In genomic region chr2:64481665-64482064, GRCh38 we compare ENCODE assay signal across 16 cellular contexts. TPM values are rescaled to one million over a fixed set of nuclear protein-coding genes. Genes with fewer than 3 reads are reported as not detected.
DNase-seq lines count a peak whose midpoint lies in the region; ATAC-seq and TF ChIP-seq lines count a peak whose summit lies in the region.
"Had no signal": no experiment of that assay in that cellular context is flagged by ENCODE, and none has a peak within 500 bp of the region (broad histone marks: within the 10 kb centered on the region; RNA-seq: fewer than 3 reads in every experiment).

No MANE protein-coding gene starts in this region.

- H3K9me3 Mint-ChIP-seq in endodermal cell: no peaks in the 10 kb centered on the region
- H3K9me3 Mint-ChIP-seq: CD4-positive, alpha-beta T cell; CD8-positive, alpha-beta T cell had no signal

- H3K9ac ChIP-seq in endodermal cell (ENCODE audit: extremely low read depth, low read length, poor library complexity, severe bottlenecking): no peak overlapping the region
- H3K9ac ChIP-seq: BLaER1 treated with 17β-estradiol and CSF1 and Interleukin-3, amounts not matched to agents 10 nM and 100 nM had no signal

- H3K27ac Mint-ChIP-seq in T-helper 17 cell (peak overlapping the region; percentile 62), endodermal cell (no peak overlapping the region)
- H3K27ac Mint-ChIP-seq: B cell; CD4-positive, alpha-beta T cell; CD8-positive, alpha-beta T cell had no signal

- H3K9me3 ChIP-seq in HEK293 (ENCODE audit: control insufficient read depth, insufficient read depth, low read depth, low read length): no peaks in the 10 kb centered on the region
- H3K9me3 ChIP-seq in T-helper 17 cell (ENCODE audit: control insufficient read depth, low read length, poor library complexity, severe bottlenecking): no peaks in the 10 kb centered on the region
- H3K9me3 ChIP-seq in endodermal cell (ENCODE audit: control insufficient read depth, low read length): no peaks in the 10 kb centered on the region
- H3K9me3 ChIP-seq: A549; BLaER1 treated with 17β-estradiol and CSF1 and Interleukin-3, amounts not matched to agents 10 nM and 100 nM; Caco-2 had no signal

- H3K27me3 Mint-ChIP-seq in T-helper 17 cell (peaks cover 11% of the 10 kb centered on the region), endodermal cell (ENCODE audit: insufficient read depth) (peaks cover 14% of the 10 kb centered on the region)
- H3K27me3 Mint-ChIP-seq: CD4-positive, alpha-beta T cell had no signal

- H3K4me3 Mint-ChIP-seq in T-helper 17 cell (no peak overlapping the region), endodermal cell (no peak overlapping the region)
- H3K4me3 Mint-ChIP-seq: B cell; CD4-positive, alpha-beta T cell; CD8-positive, alpha-beta T cell had no signal

- no peaks in the 10 kb centered on the region for H3K27me3 ChIP-seq in endodermal cell (ENCODE audit: control insufficient read depth, insufficient read depth, low read length, poor library complexity, severe bottlenecking)

- H3K4me3 ChIP-seq in HEK293 (ENCODE audit: low read depth, low read length) (no peak overlapping the region), endodermal cell (ENCODE audit: low read length) (no peak overlapping the region)
- H3K4me3 ChIP-seq: A549; BLaER1 treated with 17β-estradiol and CSF1 and Interleukin-3, amounts not matched to agents 10 nM and 100 nM had no signal

- no peaks in the 10 kb centered on the region for H3K36me3 ChIP-seq in HEK293 (ENCODE audit: control insufficient read depth in 2 of 2, insufficient read depth in 1 of 2, low read length in 2 of 2)
- no peaks in the 10 kb centered on the region for H3K36me3 ChIP-seq in endodermal cell (ENCODE audit: control insufficient read depth, insufficient read depth, low read length)
- H3K36me3 ChIP-seq: BLaER1 treated with 17β-estradiol and CSF1 and Interleukin-3, amounts not matched to agents 10 nM and 100 nM had no signal

- POLR2A ChIA-PET in HEK293 (lab: Yijun Ruan, JAX): interaction anchor here (0.7 to 0.9 kb wide), 3 partner anchors 25 to 338 kb away, joined by 3 to 4 read pairs (median 4); no protein-coding TSS in a partner anchor

- WGBS in endodermal cell (ENCODE audit: insufficient coverage in 1 of 2, insufficient read length in 1 of 2), 2 experiments: 93 to 97% methylated on average over 3 to 5 of the region's 5 CpGs

- H3K27ac ChIP-seq in HEK293 (ENCODE audit: extremely low read depth, low read depth, low read length): no peak overlapping the region
- H3K27ac ChIP-seq in endodermal cell (ENCODE audit: low read depth, low read length): no peak overlapping the region
- H3K27ac ChIP-seq: 22Rv1; A549; BLaER1 treated with 17β-estradiol and CSF1 and Interleukin-3, amounts not matched to agents 10 nM and 100 nM had no signal

- H3K4me1 ChIP-seq in HEK293 (ENCODE audit: control insufficient read depth, insufficient read depth, low read length) (no peaks in the 10 kb centered on the region), endodermal cell (ENCODE audit: control insufficient read depth, insufficient read depth, low read length) (peaks cover 5% of the 10 kb centered on the region)
- H3K4me1 ChIP-seq: A549 had no signal

- H3K36me3 Mint-ChIP-seq in T-helper 17 cell (ENCODE audit: low read depth): no peaks in the 10 kb centered on the region
- no peaks in the 10 kb centered on the region for H3K36me3 Mint-ChIP-seq in endodermal cell (ENCODE audit: low read depth)
- H3K36me3 Mint-ChIP-seq: CD8-positive, alpha-beta T cell had no signal

- H3K4me1 Mint-ChIP-seq in T-helper 17 cell (peaks cover 4% of the 10 kb centered on the region), endodermal cell (peaks cover 24% of the 10 kb centered on the region)
- H3K4me1 Mint-ChIP-seq: B cell had no signal

- DNase-seq in T-helper 17 cell (no peak), endodermal cell (peak; percentile 7), HuH-7.5 (ENCODE audit: low spot score) (no peak)
- DNase-seq in stimulated activated naive CD8-positive, alpha-beta T cell treated with anti-CD3 and anti-CD28 coated beads, Interleukin-15, Interleukin-2, amounts not matched to agents 100 U/mL and 50 U/mL, for 24 hours: no peak
- DNase-seq: AML-193; Caco-2; Calu3; CD4-positive, alpha-beta T cell; CD8-positive, alpha-beta T cell; DMS79 treated with DMSO at 0.1 percent for 48 hours; GF-D8 had no signal

- CTCF ChIA-PET in HEK293 (lab: Yijun Ruan, JAX): interaction anchor here (0.6 to 2.0 kb wide), 3 partner anchors 150 to 407 kb away, joined by 3 to 17 read pairs (median 4); no protein-coding TSS in a partner anchor

- TF ChIP-seq CTCF in HEK293 (tag by site-specific recombination; IDR thresholded peaks at IDR 0.05) (no peak), endodermal cell (conservative IDR thresholded peaks at IDR 0.05) (no peak)

- ATAC-seq in T-helper 17 cell: no peak
- no peak for ATAC-seq in stimulated activated naive CD8-positive, alpha-beta T cell treated with anti-CD3 and anti-CD28 coated beads, Interleukin-15, Interleukin-2, amounts not matched to agents 100 U/mL and 50 U/mL, for 24 hours
- ATAC-seq: A549; CD8-positive, alpha-beta T cell had no signal

TF ChIP-seq in HEK293, 187 proteins besides CTCF, POLR2A, EP300 and RAD21:
- TF ChIP-seq KLF1 (tag by site-specific recombination; IDR thresholded peaks at IDR 0.05) (no peak), SCRT2 (tag by site-specific recombination; IDR thresholded peaks at IDR 0.05) (peak; percentile 68), ZNF16 (tag by site-specific recombination; IDR thresholded peaks at IDR 0.05; ENCODE audit: low read depth) (no peak), ZNF513 (tag by site-specific recombination; IDR thresholded peaks at IDR 0.05) (no peak), SALL2 (tag by site-specific recombination; IDR thresholded peaks at IDR 0.05; ENCODE audit: borderline replicate concordance) (no peak), ZNF530 (tag by site-specific recombination; IDR thresholded peaks at IDR 0.05; ENCODE audit: low read depth) (no peak), YY2 (tag by site-specific recombination; IDR thresholded peaks at IDR 0.05) (no peak), ZNF549 (tag by site-specific recombination; IDR thresholded peaks at IDR 0.05) (no peak), TCF7L2 (IDR thresholded peaks at IDR 0.05; ENCODE audit: borderline replicate concordance, low read depth, low read length) (no peak), ZNF266 (tag by site-specific recombination; IDR thresholded peaks at IDR 0.05; ENCODE audit: low read depth) (no peak), SCRT1 (tag by site-specific recombination; IDR thresholded peaks at IDR 0.05; ENCODE audit: borderline replicate concordance) (peak; percentile 63; the same call in 1 of the 2 replicates), ZNF660 (tag by site-specific recombination; IDR thresholded peaks at IDR 0.05) (no peak)
- TF ChIP-seq, protein P1, sequence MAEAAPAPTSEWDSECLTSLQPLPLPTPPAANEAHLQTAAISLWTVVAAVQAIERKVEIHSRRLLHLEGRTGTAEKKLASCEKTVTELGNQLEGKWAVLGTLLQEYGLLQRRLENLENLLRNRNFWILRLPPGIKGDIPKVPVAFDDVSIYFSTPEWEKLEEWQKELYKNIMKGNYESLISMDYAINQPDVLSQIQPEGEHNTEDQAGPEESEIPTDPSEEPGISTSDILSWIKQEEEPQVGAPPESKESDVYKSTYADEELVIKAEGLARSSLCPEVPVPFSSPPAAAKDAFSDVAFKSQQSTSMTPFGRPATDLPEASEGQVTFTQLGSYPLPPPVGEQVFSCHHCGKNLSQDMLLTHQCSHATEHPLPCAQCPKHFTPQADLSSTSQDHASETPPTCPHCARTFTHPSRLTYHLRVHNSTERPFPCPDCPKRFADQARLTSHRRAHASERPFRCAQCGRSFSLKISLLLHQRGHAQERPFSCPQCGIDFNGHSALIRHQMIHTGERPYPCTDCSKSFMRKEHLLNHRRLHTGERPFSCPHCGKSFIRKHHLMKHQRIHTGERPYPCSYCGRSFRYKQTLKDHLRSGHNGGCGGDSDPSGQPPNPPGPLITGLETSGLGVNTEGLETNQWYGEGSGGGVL (tag by site-specific recombination; IDR thresholded peaks at IDR 0.05): no peak

RNA-seq across cellular contexts. Expression of gene LGALSL, which starts 27.7 kb away (rescaled TPM):
- total RNA-seq in T-helper 17 cell (10 to 100 TPM in 1 of 2 donors, 1 to 10 TPM in 1; 2.5 to 31.0 TPM), endodermal cell (10 to 100 TPM; 22.5 to 41.7 TPM)
- polyA plus RNA-seq in endodermal cell (2013, experiment 1 of 2): 23.1 TPM
- 23.8 TPM for polyA plus RNA-seq in endodermal cell (2013, experiment 2 of 2)

RNA-seq across cellular contexts. Expression of gene AFTPH, which starts 42.5 kb away (rescaled TPM):
- total RNA-seq in T-helper 17 cell (10 to 100 TPM; 33.2 to 34.8 TPM), endodermal cell (10 to 100 TPM; 13.7 to 21.5 TPM)
- 20.9 TPM for polyA plus RNA-seq in endodermal cell (2013, experiment 1 of 2)
- polyA plus RNA-seq in endodermal cell (2013, experiment 2 of 2): 17.0 TPM
